Comparison of ENCODE assay signal across 1 cellular context in the genomic region with DNA sequence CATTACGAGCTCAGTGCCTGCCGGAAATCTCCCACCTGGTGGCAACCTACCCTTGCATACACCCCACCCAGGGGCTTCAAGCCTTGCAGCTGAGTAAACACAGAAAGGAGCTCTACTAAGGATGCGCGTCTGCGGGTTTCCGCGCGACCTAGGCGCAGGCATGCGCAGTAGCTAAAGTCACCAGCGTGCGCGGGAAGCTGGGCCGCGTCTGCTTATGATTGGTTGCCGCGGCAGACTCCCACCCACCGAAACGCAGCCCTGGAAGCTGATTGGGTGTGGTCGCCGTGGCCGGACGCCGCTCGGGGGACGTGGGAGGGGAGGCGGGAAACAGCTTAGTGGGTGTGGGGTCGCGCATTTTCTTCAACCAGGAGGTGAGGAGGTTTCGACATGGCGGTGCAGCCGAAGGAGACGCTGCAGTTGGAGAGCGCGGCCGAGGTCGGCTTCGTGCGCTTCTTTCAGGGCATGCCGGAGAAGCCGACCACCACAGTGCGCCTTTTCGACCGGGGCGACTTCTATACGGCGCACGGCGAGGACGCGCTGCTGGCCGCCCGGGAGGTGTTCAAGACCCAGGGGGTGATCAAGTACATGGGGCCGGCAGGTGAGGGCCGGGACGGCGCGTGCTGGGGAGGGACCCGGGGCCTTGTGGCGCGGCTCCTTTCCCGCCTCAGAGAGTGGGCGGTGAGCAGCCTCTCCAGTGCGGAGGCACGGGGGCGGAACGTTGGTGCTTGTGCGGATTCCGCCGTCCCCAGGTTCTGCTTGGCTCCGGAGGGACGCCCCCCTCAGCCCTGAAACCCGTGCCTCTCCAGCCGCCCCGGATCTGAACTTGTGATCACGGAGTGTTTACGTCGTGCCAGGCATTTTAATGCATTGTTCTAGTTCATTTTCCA.
A peak's percentile ranks its signal among the peaks of the same experiment; 100 is the strongest.
TF ChIP-seq lines count a peak whose summit lies in the region.

MSH2 (plus strand) TSS at position 352 of the 887 bp plus-strand sequence; CDS start at position 388, 36 bp downstream.

TF ChIP-seq in K562, 482 proteins besides CTCF, POLR2A, EP300 and RAD21 (continued from another document and continues in another):
- TF ChIP-seq MAFF (IDR thresholded peaks at IDR 0.05; ENCODE audit: low read length) (no peak), TEAD1 (CRISPR knock-in tag; IDR thresholded peaks at IDR 0.05) (peak in 1 of 2 experiments; percentile 96; a peak in 2 of 4 replicates), HDAC8 (tag; IDR thresholded peaks at IDR 0.05) (no peak), JUNB (CRISPR knock-in tag; conservative IDR thresholded peaks at IDR 0.05) (no peak), POLR3G (IDR thresholded peaks at IDR 0.05; ENCODE audit: extremely low read depth, insufficient read length, insufficient replicate concordance) (no peak), TCF7L2 (IDR thresholded peaks at IDR 0.05; ENCODE audit: low read depth, low read length) (no peak), GABPA (tag; conservative IDR thresholded peaks at IDR 0.05; ENCODE audit: low read depth) (peak; percentile 14; the same call in 1 of the 2 replicates), RFX1 (IDR thresholded peaks at IDR 0.05) (peak; percentile 72), DDX20 (tag; IDR thresholded peaks at IDR 0.05; ENCODE audit: low read depth) (no peak), TGIF2 (CRISPR knock-in tag; IDR thresholded peaks at IDR 0.05) (no peak; the same call in 1 of the 2 replicates), RNF2 (IDR thresholded peaks at IDR 0.05) (peak; percentile 76), ZKSCAN3 (CRISPR knock-in tag; IDR thresholded peaks at IDR 0.05) (no peak), SMARCE1 (IDR thresholded peaks at IDR 0.05) (0 out of 2 replicates have a peak, but pooled peaks have one; percentile 20), MNT (conservative IDR thresholded peaks at IDR 0.05) (peak; percentile 60 to 84), YBX1 (IDR thresholded peaks at IDR 0.05) (no peak), GTF3C2 (IDR thresholded peaks at IDR 0.05; ENCODE audit: borderline replicate concordance, extremely low read depth, insufficient read length) (no peak), SAFB2 (IDR thresholded peaks at IDR 0.05; ENCODE audit: borderline replicate concordance, low read depth, low read length, severe bottlenecking) (no peak), ZNF282 (CRISPR knock-in tag; IDR thresholded peaks at IDR 0.05) (peak; percentile 94; the same call in 1 of the 2 replicates), KDM5B (IDR thresholded peaks at IDR 0.05; ENCODE audit: insufficient replicate concordance, low read depth, low read length) (peak; percentile 51), SRSF9 (IDR thresholded peaks at IDR 0.05; ENCODE audit: borderline replicate concordance, low read depth, low read length) (no peak), POLR3A (IDR thresholded peaks at IDR 0.05; ENCODE audit: borderline replicate concordance, extremely low read depth, insufficient read depth, insufficient read length) (no peak), ZNF408 (CRISPR knock-in tag; IDR thresholded peaks at IDR 0.05; ENCODE audit: low read depth) (no peak), POLR2AphosphoS5 (IDR thresholded peaks at IDR 0.05; ENCODE audit: control insufficient read depth, insufficient read depth, low read depth, low read length) (peak; percentile 64; the same call in 1 of the 2 replicates), SIX5 (IDR thresholded peaks at IDR 0.05; ENCODE audit: borderline replicate concordance in 1 of 2, insufficient read depth in 1 of 2, low read depth in 1 of 2, low read length in 2 of 2) (no peak), MIER1 (IDR thresholded peaks at IDR 0.05; ENCODE audit: low read depth) (no peak), BRD9 (IDR thresholded peaks at IDR 0.05; ENCODE audit: low read depth, partially characterized antibody) (no peak), MEF2A (IDR thresholded peaks at IDR 0.05; ENCODE audit: control insufficient read depth, low read depth, low read length) (no peak), ZC3H8 (IDR thresholded peaks at IDR 0.05) (no peak), NFATC3 (IDR thresholded peaks at IDR 0.05) (no peak), NFYB (IDR thresholded peaks at IDR 0.05; ENCODE audit: extremely low read depth, insufficient read length) (peak; percentile 98), MTF1 (CRISPR knock-in tag; IDR thresholded peaks at IDR 0.05; ENCODE audit: borderline replicate concordance) (no peak), POLR2G (IDR thresholded peaks at IDR 0.05; ENCODE audit: low read depth, low read length) (peak; percentile 91), ZBTB26 (CRISPR knock-in tag; IDR thresholded peaks at IDR 0.05) (no peak), CEBPG (CRISPR knock-in tag; IDR thresholded peaks at IDR 0.05) (peak; percentile 40; the same call in 1 of the 2 replicates), CEBPG (tag; conservative IDR thresholded peaks at IDR 0.05 in 1 of 2, IDR thresholded peaks at IDR 0.05 in 1 of 2) (no peak), KAT2B (IDR thresholded peaks at IDR 0.05; ENCODE audit: low read depth, low read length) (no peak), RUNX1 (IDR thresholded peaks at IDR 0.05; ENCODE audit: low read depth) (no peak), CHD1 (IDR thresholded peaks at IDR 0.05; ENCODE audit: low read length) (no peak)
- TF ChIP-seq, protein P1, sequence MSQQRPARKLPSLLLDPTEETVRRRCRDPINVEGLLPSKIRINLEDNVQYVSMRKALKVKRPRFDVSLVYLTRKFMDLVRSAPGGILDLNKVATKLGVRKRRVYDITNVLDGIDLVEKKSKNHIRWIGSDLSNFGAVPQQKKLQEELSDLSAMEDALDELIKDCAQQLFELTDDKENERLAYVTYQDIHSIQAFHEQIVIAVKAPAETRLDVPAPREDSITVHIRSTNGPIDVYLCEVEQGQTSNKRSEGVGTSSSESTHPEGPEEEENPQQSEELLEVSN (IDR thresholded peaks at IDR 0.05; ENCODE audit: borderline replicate concordance in 1 of 2, extremely low read depth in 1 of 2, insufficient read depth in 1 of 2, insufficient read length in 1 of 2, low read depth in 1 of 2, low read length in 1 of 2, poor library complexity in 1 of 2, severe bottlenecking in 1 of 2), result peak; percentile 93 to 96
- TF ChIP-seq, protein P2, sequence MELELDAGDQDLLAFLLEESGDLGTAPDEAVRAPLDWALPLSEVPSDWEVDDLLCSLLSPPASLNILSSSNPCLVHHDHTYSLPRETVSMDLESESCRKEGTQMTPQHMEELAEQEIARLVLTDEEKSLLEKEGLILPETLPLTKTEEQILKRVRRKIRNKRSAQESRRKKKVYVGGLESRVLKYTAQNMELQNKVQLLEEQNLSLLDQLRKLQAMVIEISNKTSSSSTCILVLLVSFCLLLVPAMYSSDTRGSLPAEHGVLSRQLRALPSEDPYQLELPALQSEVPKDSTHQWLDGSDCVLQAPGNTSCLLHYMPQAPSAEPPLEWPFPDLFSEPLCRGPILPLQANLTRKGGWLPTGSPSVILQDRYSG (tag; conservative IDR thresholded peaks at IDR 0.05; ENCODE audit: low read depth), result no peak
- TF ChIP-seq, protein P3, sequence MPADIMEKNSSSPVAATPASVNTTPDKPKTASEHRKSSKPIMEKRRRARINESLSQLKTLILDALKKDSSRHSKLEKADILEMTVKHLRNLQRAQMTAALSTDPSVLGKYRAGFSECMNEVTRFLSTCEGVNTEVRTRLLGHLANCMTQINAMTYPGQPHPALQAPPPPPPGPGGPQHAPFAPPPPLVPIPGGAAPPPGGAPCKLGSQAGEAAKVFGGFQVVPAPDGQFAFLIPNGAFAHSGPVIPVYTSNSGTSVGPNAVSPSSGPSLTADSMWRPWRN (IDR thresholded peaks at IDR 0.05; ENCODE audit: low read depth), result no peak
- TF ChIP-seq, protein P4, sequence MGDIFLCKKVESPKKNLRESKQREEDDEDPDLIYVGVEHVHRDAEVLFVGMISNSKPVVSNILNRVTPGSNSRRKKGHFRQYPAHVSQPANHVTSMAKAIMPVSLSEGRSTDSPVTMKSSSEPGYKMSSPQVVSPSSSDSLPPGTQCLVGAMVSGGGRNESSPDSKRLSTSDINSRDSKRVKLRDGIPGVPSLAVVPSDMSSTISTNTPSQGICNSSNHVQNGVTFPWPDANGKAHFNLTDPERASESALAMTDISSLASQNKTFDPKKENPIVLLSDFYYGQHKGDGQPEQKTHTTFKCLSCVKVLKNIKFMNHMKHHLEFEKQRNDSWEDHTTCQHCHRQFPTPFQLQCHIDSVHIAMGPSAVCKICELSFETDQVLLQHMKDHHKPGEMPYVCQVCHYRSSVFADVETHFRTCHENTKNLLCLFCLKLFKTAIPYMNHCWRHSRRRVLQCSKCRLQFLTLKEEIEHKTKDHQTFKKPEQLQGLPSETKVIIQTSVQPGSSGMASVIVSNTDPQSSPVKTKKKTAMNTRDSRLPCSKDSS (IDR thresholded peaks at IDR 0.05; ENCODE audit: low read depth, partially characterized antibody), result no peak
- TF ChIP-seq, protein P5, sequence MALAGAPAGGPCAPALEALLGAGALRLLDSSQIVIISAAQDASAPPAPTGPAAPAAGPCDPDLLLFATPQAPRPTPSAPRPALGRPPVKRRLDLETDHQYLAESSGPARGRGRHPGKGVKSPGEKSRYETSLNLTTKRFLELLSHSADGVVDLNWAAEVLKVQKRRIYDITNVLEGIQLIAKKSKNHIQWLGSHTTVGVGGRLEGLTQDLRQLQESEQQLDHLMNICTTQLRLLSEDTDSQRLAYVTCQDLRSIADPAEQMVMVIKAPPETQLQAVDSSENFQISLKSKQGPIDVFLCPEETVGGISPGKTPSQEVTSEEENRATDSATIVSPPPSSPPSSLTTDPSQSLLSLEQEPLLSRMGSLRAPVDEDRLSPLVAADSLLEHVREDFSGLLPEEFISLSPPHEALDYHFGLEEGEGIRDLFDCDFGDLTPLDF (CRISPR knock-in tag; IDR thresholded peaks at IDR 0.05), result peak; percentile 95
- TF ChIP-seq, protein P6, sequence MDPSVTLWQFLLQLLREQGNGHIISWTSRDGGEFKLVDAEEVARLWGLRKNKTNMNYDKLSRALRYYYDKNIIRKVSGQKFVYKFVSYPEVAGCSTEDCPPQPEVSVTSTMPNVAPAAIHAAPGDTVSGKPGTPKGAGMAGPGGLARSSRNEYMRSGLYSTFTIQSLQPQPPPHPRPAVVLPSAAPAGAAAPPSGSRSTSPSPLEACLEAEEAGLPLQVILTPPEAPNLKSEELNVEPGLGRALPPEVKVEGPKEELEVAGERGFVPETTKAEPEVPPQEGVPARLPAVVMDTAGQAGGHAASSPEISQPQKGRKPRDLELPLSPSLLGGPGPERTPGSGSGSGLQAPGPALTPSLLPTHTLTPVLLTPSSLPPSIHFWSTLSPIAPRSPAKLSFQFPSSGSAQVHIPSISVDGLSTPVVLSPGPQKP (CRISPR knock-in tag; IDR thresholded peaks at IDR 0.05), result no peak
- TF ChIP-seq, protein P7, sequence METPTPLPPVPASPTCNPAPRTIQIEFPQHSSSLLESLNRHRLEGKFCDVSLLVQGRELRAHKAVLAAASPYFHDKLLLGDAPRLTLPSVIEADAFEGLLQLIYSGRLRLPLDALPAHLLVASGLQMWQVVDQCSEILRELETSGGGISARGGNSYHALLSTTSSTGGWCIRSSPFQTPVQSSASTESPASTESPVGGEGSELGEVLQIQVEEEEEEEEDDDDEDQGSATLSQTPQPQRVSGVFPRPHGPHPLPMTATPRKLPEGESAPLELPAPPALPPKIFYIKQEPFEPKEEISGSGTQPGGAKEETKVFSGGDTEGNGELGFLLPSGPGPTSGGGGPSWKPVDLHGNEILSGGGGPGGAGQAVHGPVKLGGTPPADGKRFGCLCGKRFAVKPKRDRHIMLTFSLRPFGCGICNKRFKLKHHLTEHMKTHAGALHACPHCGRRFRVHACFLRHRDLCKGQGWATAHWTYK (CRISPR knock-in tag; IDR thresholded peaks at IDR 0.05), result peak; percentile 59; the same call in 1 of the 2 replicates
- TF ChIP-seq, protein P8, sequence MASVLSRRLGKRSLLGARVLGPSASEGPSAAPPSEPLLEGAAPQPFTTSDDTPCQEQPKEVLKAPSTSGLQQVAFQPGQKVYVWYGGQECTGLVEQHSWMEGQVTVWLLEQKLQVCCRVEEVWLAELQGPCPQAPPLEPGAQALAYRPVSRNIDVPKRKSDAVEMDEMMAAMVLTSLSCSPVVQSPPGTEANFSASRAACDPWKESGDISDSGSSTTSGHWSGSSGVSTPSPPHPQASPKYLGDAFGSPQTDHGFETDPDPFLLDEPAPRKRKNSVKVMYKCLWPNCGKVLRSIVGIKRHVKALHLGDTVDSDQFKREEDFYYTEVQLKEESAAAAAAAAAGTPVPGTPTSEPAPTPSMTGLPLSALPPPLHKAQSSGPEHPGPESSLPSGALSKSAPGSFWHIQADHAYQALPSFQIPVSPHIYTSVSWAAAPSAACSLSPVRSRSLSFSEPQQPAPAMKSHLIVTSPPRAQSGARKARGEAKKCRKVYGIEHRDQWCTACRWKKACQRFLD (CRISPR knock-in tag; IDR thresholded peaks at IDR 0.05), result 0 out of 2 replicates have a peak, but pooled peaks have one; percentile 14
